20 cellular contexts compared by ENCODE assay signal in the genomic region with DNA sequence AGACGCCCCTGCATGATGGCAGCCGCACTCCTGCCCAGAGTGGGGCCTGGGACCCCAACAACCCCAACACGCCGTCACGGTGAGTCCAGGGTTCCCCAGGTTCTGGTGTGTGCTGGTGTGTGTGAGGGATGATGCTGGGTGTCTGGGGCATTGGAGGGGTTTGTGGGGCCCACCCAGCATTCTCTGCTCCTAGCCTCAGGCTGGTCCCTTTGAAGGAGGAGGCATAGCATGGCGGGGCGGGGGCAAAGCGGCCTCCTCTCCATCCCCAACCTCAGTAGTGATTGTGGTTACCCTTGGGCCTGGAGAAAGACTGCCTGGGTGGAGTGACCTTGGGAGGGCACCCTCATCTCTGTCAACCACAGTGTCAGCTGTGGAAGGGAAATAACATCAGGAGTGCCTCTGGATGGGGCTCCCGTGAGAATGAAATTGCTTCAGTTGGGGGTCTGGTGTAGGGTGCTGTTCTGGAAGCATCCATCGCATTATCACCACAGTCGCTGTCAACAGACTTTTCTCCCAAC. TPM values are rescaled to one million over a fixed set of nuclear protein-coding genes. Genes with fewer than 3 reads are reported as not detected.
"Had no signal": no experiment of that assay in that cellular context is flagged by ENCODE, and none has a peak within 500 bp of the region (broad histone marks: within the 10 kb centered on the region; RNA-seq: fewer than 3 reads in every experiment).

No MANE protein-coding gene starts in this region.

- H3K4me1 ChIP-seq: foreskin keratinocyte, prostate gland, tibial nerve, uterus had no signal

- H3K4me3 ChIP-seq: lung, prostate gland, right atrium auricular region, skin epidermis, tibial nerve, uterus had no signal

- H3K9me3 ChIP-seq: prostate gland, right atrium auricular region, tibial nerve, uterus had no signal

- H3K27ac ChIP-seq: foreskin keratinocyte, prostate gland, right atrium auricular region, skin epidermis, tibial nerve, uterus had no signal

- H3K27ac Mint-ChIP-seq: activated CD4-positive, alpha-beta T cell treated with anti-CD3 and anti-CD28 coated beads, Interleukin-2, amount 10 ng/mL, durations not matched to agents 24 days and 14 days; activated naive CD4-positive, alpha-beta T cell treated with anti-CD3 and anti-CD28 coated beads, Interleukin-2, amount 10 ng/mL, durations not matched to agents 7 days and 5 days; activated naive CD8-positive, alpha-beta T cell treated with anti-CD3 and anti-CD28 coated beads, Interleukin-2, amount 50 U/mL, for 24 hours; mesothelial cell of epicardium; stimulated activated naive CD8-positive, alpha-beta T cell treated with anti-CD3 and anti-CD28 coated beads, Interleukin-15, Interleukin-2, amounts not matched to agents 100 ng/mL and 50 ng/mL, for 24 hours had no signal

- DNase-seq: foreskin keratinocyte had no signal

- H3K27me3 Mint-ChIP-seq: activated CD4-positive, alpha-beta T cell treated with anti-CD3 and anti-CD28 coated beads, Interleukin-2, amount 10 ng/mL, durations not matched to agents 24 days and 14 days; activated naive CD4-positive, alpha-beta T cell treated with anti-CD3 and anti-CD28 coated beads, Interleukin-2, amount 10 ng/mL, durations not matched to agents 7 days and 5 days; activated naive CD8-positive, alpha-beta T cell treated with anti-CD3 and anti-CD28 coated beads, Interleukin-2, amount 50 U/mL, for 24 hours; brain; stimulated activated naive CD8-positive, alpha-beta T cell treated with anti-CD3 and anti-CD28 coated beads, Interleukin-15, Interleukin-2, amounts not matched to agents 100 ng/mL and 50 ng/mL, for 24 hours had no signal

- H3K4me3 Mint-ChIP-seq: activated CD4-positive, alpha-beta T cell treated with anti-CD3 and anti-CD28 coated beads, Interleukin-2, amount 10 ng/mL, durations not matched to agents 24 days and 14 days; activated CD8-positive, alpha-beta T cell treated with anti-CD3 and anti-CD28 coated beads, Interleukin-2, amount 10 ng/mL, durations not matched to agents 7 days and 5 days; activated naive CD4-positive, alpha-beta T cell treated with anti-CD3 and anti-CD28 coated beads, Interleukin-2, amount 10 ng/mL, durations not matched to agents 7 days and 5 days; activated naive CD8-positive, alpha-beta T cell treated with anti-CD3 and anti-CD28 coated beads, Interleukin-2, amount 50 U/mL, for 24 hours; activated T-cell treated with anti-CD3 and anti-CD28 coated beads, Interleukin-2, amount 50 U/mL, for 4 hours; brain; mesothelial cell of epicardium; stimulated activated naive CD8-positive, alpha-beta T cell treated with anti-CD3 and anti-CD28 coated beads, Interleukin-15, Interleukin-2, amounts not matched to agents 100 ng/mL and 50 ng/mL, for 24 hours had no signal

- H3K4me1 Mint-ChIP-seq: brain, mesothelial cell of epicardium, neural crest cell had no signal

RNA-seq across cellular contexts. Expression of a gene that starts 25.2 kb away (rescaled TPM):
- total RNA-seq: lung, right atrium auricular region, tibial nerve had no signal

RNA-seq across cellular contexts. Expression of a gene that starts 41.4 kb away (rescaled TPM):
- total RNA-seq: activated CD4-positive, alpha-beta T cell treated with anti-CD3 and anti-CD28 coated beads, Interleukin-2, amount 10 ng/mL, durations not matched to agents 24 days and 14 days; activated CD8-positive, alpha-beta T cell treated with anti-CD3 and anti-CD28 coated beads, Interleukin-2, amount 10 ng/mL, durations not matched to agents 7 days and 5 days; activated T-cell treated with anti-CD3 and anti-CD28 coated beads, Interleukin-2, amount 50 U/mL, for 4 hours; dermis microvascular lymphatic vessel endothelial cell; fibroblast of lung; foreskin keratinocyte; left colon; lung; neural crest cell; osteocyte; prostate gland; right atrium auricular region; tibial nerve had no signal
- polyA plus RNA-seq: fibroblast of lung, foreskin keratinocyte, lung had no signal
